ENCODE assay signal across 11 cellular contexts in genomic region chr5:10467281-10468198, GRCh38. TPM values are rescaled to one million over a fixed set of nuclear protein-coding genes. Genes with fewer than 3 reads are reported as not detected.
DNase-seq lines count a peak whose midpoint lies in the region; ATAC-seq, FAIRE-seq and TF ChIP-seq lines count a peak whose summit lies in the region.
"Had no signal": no experiment of that assay in that cellular context is flagged by ENCODE, and none has a peak within 500 bp of the region (broad histone marks: within the 10 kb centered on the region; RNA-seq: fewer than 3 reads in every experiment).

No MANE protein-coding gene starts in this region.

- dilution Hi-C loops in endothelial cell of umbilical vein (cut with MboI; ENCODE audit: extremely low pct_ligation_motif_present, low sequenced_read_pairs), result no loop called here

- H3K23ac ChIP-seq in neuronal stem cell (ENCODE audit: low read depth, low read length, poor library complexity), result no peak overlapping the region

- H3K4me1 ChIP-seq in PC-3 (ENCODE audit: insufficient read depth, low read length) (peaks cover 25% of the 10 kb centered on the region), endothelial cell of umbilical vein (ENCODE audit: control insufficient read depth, extremely low read depth, insufficient read depth, low read length) (peaks cover 17% of the 10 kb centered on the region), neuronal stem cell (ENCODE audit: control insufficient read depth in 2 of 2, insufficient read depth in 1 of 2, low read depth in 1 of 2, low read length in 2 of 2) (peaks cover 8% of the 10 kb centered on the region in 2 donors), right atrium auricular region (peaks cover 0 to 5% of the 10 kb centered on the region in 2 donors)

- H3K9me3 ChIP-seq in PC-3 (ENCODE audit: low read length) (no peaks in the 10 kb centered on the region), endothelial cell of umbilical vein (replicated peaks; ENCODE audit: control insufficient read depth, insufficient read depth, low read length) (no peaks in the 10 kb centered on the region), neuronal stem cell (replicated peaks in 1 of 2; ENCODE audit: control insufficient read depth in 2 of 2, insufficient read depth in 1 of 2, low read depth in 1 of 2, low read length in 2 of 2) (no peaks in the 10 kb centered on the region), right atrium auricular region (no peaks in the 10 kb centered on the region)

- H3K36me3 ChIP-seq in PC-3 (ENCODE audit: low read depth, low read length) (no peaks in the 10 kb centered on the region), endothelial cell of umbilical vein (ENCODE audit: control insufficient read depth in 2 of 2, extremely low read depth in 1 of 2, insufficient read depth in 2 of 2, low read length in 2 of 2) (no peaks in the 10 kb centered on the region), neuronal stem cell (replicated peaks in 1 of 2; ENCODE audit: control insufficient read depth in 2 of 2, insufficient read depth in 2 of 2, low read length in 2 of 2) (no peaks in the 10 kb centered on the region), right atrium auricular region (no peaks in the 10 kb centered on the region)

- H4K20me1 ChIP-seq in PC-3 (ENCODE audit: low read length), result no peaks in the 10 kb centered on the region
- no peaks in the 10 kb centered on the region for H4K20me1 ChIP-seq in endothelial cell of umbilical vein (replicated peaks; ENCODE audit: control insufficient read depth, extremely low read depth, insufficient read depth, low read length)

- no peak overlapping the region for H2BK120ac ChIP-seq in neuronal stem cell (ENCODE audit: low read depth, low read length)

- no peaks in the 10 kb centered on the region for H3K9me2 ChIP-seq in PC-3 (replicated peaks; ENCODE audit: low read length)

- H3K27ac ChIP-seq in PC-3 (ENCODE audit: low read length), result peak overlapping the region; percentile 68
- H3K27ac ChIP-seq in endothelial cell of umbilical vein (ENCODE audit: insufficient read depth, low read depth, low read length), result peak overlapping the region; percentile 66
- H3K27ac ChIP-seq in neuronal stem cell (replicated peaks; ENCODE audit: low read length), result no peak overlapping the region
- no peak overlapping the region for H3K27ac ChIP-seq in right atrium auricular region

- BruUV-seq in PC-3 (replicated peaks; lab: Mats Ljungman, UMichigan) (no TSS peak), endothelial cell of umbilical vein (replicated peaks; lab: Mats Ljungman, UMichigan) (no TSS peak)

- H3K18ac ChIP-seq in neuronal stem cell (ENCODE audit: low read length), result peak overlapping the region; percentile 32

- no peak overlapping the region for H2BK12ac ChIP-seq in neuronal stem cell (ENCODE audit: low read length)

- H4K8ac ChIP-seq in neuronal stem cell (ENCODE audit: low read depth, low read length), result no peak overlapping the region

- H3K27me3 ChIP-seq in PC-3 (ENCODE audit: low read length) (no peaks in the 10 kb centered on the region), endothelial cell of umbilical vein (ENCODE audit: control insufficient read depth in 2 of 2, insufficient read depth in 2 of 2, low read length in 2 of 2) (no peaks in the 10 kb centered on the region), neuronal stem cell (ENCODE audit: control insufficient read depth in 3 of 3, insufficient read depth in 3 of 3, low read depth in 1 of 3, low read length in 3 of 3) (no peaks in the 10 kb centered on the region), right atrium auricular region (no peaks in the 10 kb centered on the region)

- H2AFZ ChIP-seq in PC-3 (ENCODE audit: low read length) (peak overlapping the region; percentile 65), endothelial cell of umbilical vein (ENCODE audit: low read depth, low read length) (peak overlapping the region; percentile 74), neuronal stem cell (ENCODE audit: low read length) (peak overlapping the region; percentile 84)

- no peak overlapping the region for H2BK5ac ChIP-seq in neuronal stem cell (ENCODE audit: low read length)

- TF ChIP-seq POLR2A in endothelial cell of umbilical vein (IDR thresholded peaks at IDR 0.05; ENCODE audit: low read depth, low read length), result no peak

- TF ChIP-seq CTCF in PC-3 (conservative IDR thresholded peaks at IDR 0.05; ENCODE audit: low read depth, low read length) (no peak), endothelial cell of umbilical vein (IDR thresholded peaks at IDR 0.05; ENCODE audit: extremely low read depth in 1 of 2, insufficient read depth in 1 of 2, low read depth in 1 of 2, low read length in 2 of 2) (no peak), right atrium auricular region (IDR thresholded peaks at IDR 0.05) (no peak)

- peak overlapping the region; percentile 50 for H2BK15ac ChIP-seq in neuronal stem cell (ENCODE audit: low read length)

- peak overlapping the region; percentile 13 for H3K9ac ChIP-seq in PC-3 (ENCODE audit: low read length)
- H3K9ac ChIP-seq in endothelial cell of umbilical vein (replicated peaks; ENCODE audit: extremely low read depth, insufficient read depth, low read length), result peak overlapping the region; percentile 17
- no peak overlapping the region for H3K9ac ChIP-seq in neuronal stem cell (ENCODE audit: low read depth, low read length, poor library complexity)

- no CpG with 5 or more reads among the region's 21 CpGs for WGBS in neuronal stem cell (ENCODE audit: extremely low coverage in 2 of 2, insufficient read length in 2 of 2, insufficient replicate concordance in 1 of 2), 2 donors

- CTCF ChIA-PET in PC-3 (lab: Charles Lee) (interaction anchor here (0.8 to 1.0 kb wide), 2 partner anchors 10 to 160 kb away, joined by 3 to 4 read pairs; no protein-coding TSS in a partner anchor), endothelial cell of umbilical vein (lab: Charles Lee) (interaction anchor here (0.7 to 2.6 kb wide), 6 partner anchors 14 to 160 kb away, joined by 3 to 16 read pairs (median 4); no protein-coding TSS in a partner anchor)

- H2AK5ac ChIP-seq in neuronal stem cell (ENCODE audit: low read depth, low read length), result no peak overlapping the region

- H3K4ac ChIP-seq in neuronal stem cell (ENCODE audit: low read length), result no peak overlapping the region

- intact Hi-C loops in PC-3 (cut with micrococcal nuclease), result loop anchor here (5.0 kb wide), 1 partner anchor 135 kb away; no protein-coding TSS in a partner anchor
- intact Hi-C loops in endothelial cell of umbilical vein (cut with micrococcal nuclease), result loop anchor here (2.0 kb wide), 1 partner anchor 45 kb away; no protein-coding TSS in a partner anchor

- peak; percentile 97 for FAIRE-seq in endothelial cell of umbilical vein (lab: Jason Lieb, UNC)

- H3K79me2 ChIP-seq in PC-3 (ENCODE audit: low read length) (no peaks in the 10 kb centered on the region), endothelial cell of umbilical vein (ENCODE audit: control insufficient read depth, insufficient read depth, low read length) (no peaks in the 10 kb centered on the region)

- H3K4me2 ChIP-seq in PC-3 (ENCODE audit: low read length), result peak overlapping the region; percentile 71
- peak overlapping the region; percentile 79 for H3K4me2 ChIP-seq in endothelial cell of umbilical vein (ENCODE audit: insufficient read depth, low read length)
- no peak overlapping the region for H3K4me2 ChIP-seq in neuronal stem cell (ENCODE audit: insufficient read depth, low read length, poor library complexity, severe bottlenecking)

- ATAC-seq in PC-3 (peak; percentile 78), HG02763 (IDR thresholded peaks at IDR 0.05; ENCODE audit: unreplicated experiment) (no peak), HG02884 (IDR thresholded peaks at IDR 0.05; ENCODE audit: unreplicated experiment) (no peak)

- H4K91ac ChIP-seq in neuronal stem cell (ENCODE audit: low read depth, low read length, poor library complexity), result no peak overlapping the region

- H3K4me3 ChIP-seq in PC-3 (ENCODE audit: low read length) (peak overlapping the region; percentile 34; the same call in 1 of the 2 replicates), endothelial cell of umbilical vein (replicated peaks in 1 of 3; ENCODE audit: insufficient read depth in 1 of 3, low read depth in 1 of 3, low read length in 3 of 3) (peak overlapping the region in 1 of 3 experiments; percentile 23), neuronal stem cell (ENCODE audit: low read length in 2 of 2) (no peak overlapping the region), right atrium auricular region (no peak overlapping the region)

- DNase-seq in EL, result peak; percentile 73
- DNase-seq in PC-3, result peak; percentile 85
- peak; percentile 80 for DNase-seq in endothelial cell of umbilical vein (ENCODE audit: low read depth, low spot score)
- DNase-seq in neuronal stem cell (ENCODE audit: low spot score), result no peak
- DNase-seq in right atrium auricular region (ENCODE audit: low spot score), result no peak
- no peak for DNase-seq in T-helper 1 cell
- DNase-seq: cerebellar nuclear complex, NCI-H2029, Right ventricle myocardium superior had no signal

- no peaks in the 10 kb centered on the region for H3K9me1 ChIP-seq in endothelial cell of umbilical vein (replicated peaks; ENCODE audit: control insufficient read depth, extremely low read depth, insufficient read depth, low read length)

- no peaks in the 10 kb centered on the region for H3K79me1 ChIP-seq in neuronal stem cell (ENCODE audit: low read depth, low read length)

- no peak overlapping the region for H3K14ac ChIP-seq in neuronal stem cell (ENCODE audit: low read length)

- POLR2A ChIA-PET in PC-3 (lab: Charles Lee; ENCODE audit: unreplicated experiment) (interaction anchor here (0.6 kb wide), 1 partner anchor 161 kb away, joined by 3 read pairs; no protein-coding TSS in a partner anchor), endothelial cell of umbilical vein (lab: Charles Lee) (interaction anchor here (1.1 kb wide), 1 partner anchor 47 kb away, joined by 3 read pairs; no protein-coding TSS in a partner anchor)

- peaks cover 10% of the 10 kb centered on the region for H3F3A ChIP-seq in PC-3 (ENCODE audit: low read length, unreplicated experiment)

TF ChIP-seq in endothelial cell of umbilical vein, 7 proteins besides CTCF, POLR2A, EP300 and RAD21 (continues in another document):
- TF ChIP-seq POLR2AphosphoS5 (IDR thresholded peaks at IDR 0.05; ENCODE audit: insufficient read depth, low read depth, low read length) (no peak), FOS (IDR thresholded peaks at IDR 0.05; ENCODE audit: borderline replicate concordance, insufficient read depth, low read length) (peak; percentile 85)

RNA-seq across cellular contexts. Expression of gene ROPN1L, which starts 25.9 kb away (rescaled TPM):
- 0.95 and 1.7 TPM in 2 replicates for total RNA-seq in PC-3 (2014; rRNA removed)
- 0.55 and 0.60 TPM in 2 replicates for total RNA-seq in endothelial cell of umbilical vein
- polyA plus RNA-seq in endothelial cell of umbilical vein, result 0.13 and 0.30 TPM in 2 replicates
- 0.28 and 0.34 TPM in 2 replicates for polyA plus RNA-seq in endothelial cell of umbilical vein (2011; cell fraction: cytosol; rRNA removed)
- polyA plus RNA-seq in endothelial cell of umbilical vein (2011; cell fraction: nucleus; rRNA removed), result 0.48 and 0.70 TPM in 2 replicates
- polyA plus RNA-seq in endothelial cell of umbilical vein (2012), result 0.24 TPM in 1 of 2 replicates, not detected in the other
- 0.74 TPM in 1 of 2 replicates, not detected in the other for polyA minus RNA-seq in endothelial cell of umbilical vein
- not detected for polyA minus RNA-seq in endothelial cell of umbilical vein (2011; cell fraction: cytosol; rRNA and poly(A)+ RNA removed)
- 1.5 and 2.5 TPM in 2 replicates for polyA minus RNA-seq in endothelial cell of umbilical vein (2011; cell fraction: nucleus; rRNA and poly(A)+ RNA removed)
- 0.17 TPM for polyA plus RNA-seq in neuronal stem cell (2013, experiment 1 of 2)
- polyA plus RNA-seq in neuronal stem cell (2013, experiment 2 of 2), result 0.22 TPM
- total RNA-seq in right atrium auricular region, result 1 to 10 TPM in 1 of 2 donors, not detected in 1; 2.2 TPM
- total RNA-seq: Right ventricle myocardium superior had no signal

Comparison
In these comparisons a context has a peak if more than half of its experiments do, and no peak if none do; other contexts are left out.
1. DNase-seq: peak in EL (single experiment), PC-3 (single experiment) and endothelial cell of umbilical vein (single experiment); none in neuronal stem cell (single experiment), right atrium auricular region (single experiment) and T-helper 1 cell (0 of 5).
2. H3K27ac ChIP-seq: peak in PC-3 (single experiment) and endothelial cell of umbilical vein (single experiment); none in neuronal stem cell (single experiment) and right atrium auricular region (0 of 2).
3. Peak in every context shown above with its lines, with median percentiles within 50 percentile points of each other: H2AFZ ChIP-seq.